In the genomic region with DNA sequence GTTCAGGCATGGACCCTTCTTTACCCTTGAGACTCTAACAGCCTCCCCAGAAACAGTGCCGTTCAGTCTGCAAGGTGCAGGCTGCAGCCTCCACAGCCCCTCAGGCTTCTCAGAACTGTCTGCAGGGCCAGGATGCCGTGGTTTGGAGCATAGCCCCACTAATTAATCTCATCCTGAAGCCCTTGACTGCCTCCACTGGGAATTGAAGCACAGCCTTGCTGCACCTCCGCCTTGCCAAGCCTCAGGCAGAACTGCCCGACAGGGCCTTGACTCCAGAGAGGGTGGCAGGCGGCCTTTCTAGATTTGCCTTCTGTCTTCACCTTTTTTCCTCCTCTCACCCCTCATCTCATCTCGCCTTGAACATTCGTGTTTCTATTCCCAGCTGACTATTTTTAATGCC, we compare ENCODE assay signal across 17 cellular contexts.
DNase-seq lines count a peak whose midpoint lies in the region; TF ChIP-seq lines count a peak whose summit lies in the region.
"Had no signal": no experiment of that assay in that cellular context is flagged by ENCODE, and none has a peak within 500 bp of the region (broad histone marks: within the 10 kb centered on the region; RNA-seq: fewer than 3 reads in every experiment).

No MANE protein-coding gene starts in this region.

- intact Hi-C loops in esophagus muscularis mucosa (cut with DNase I) (no loop called here), stomach (cut with DNase I; ENCODE audit: low total_unique reads) (no loop called here)

- H3K27me3 ChIP-seq in esophagus muscularis mucosa (no peaks in the 10 kb centered on the region), stomach (no peaks in the 10 kb centered on the region)
- H3K27me3 ChIP-seq: testis had no signal

- TF ChIP-seq CTCF in esophagus muscularis mucosa (IDR thresholded peaks at IDR 0.05), result no peak
- no peak for TF ChIP-seq CTCF in stomach (IDR thresholded peaks at IDR 0.05)

- H3K27ac ChIP-seq in esophagus muscularis mucosa (replicated peaks in 1 of 4) (peak overlapping the region; percentile 80 to 98 (median 90)), stomach (peak overlapping the region in 4 of 5 donors; percentile 20 to 83 (median 78))
- H3K27ac ChIP-seq: testis had no signal

- H3K36me3 ChIP-seq in esophagus muscularis mucosa (peaks cover 0 to 6% (median 2%) of the 10 kb centered on the region in 4 donors), stomach (peaks cover 0 to 7% (median 4%) of the 10 kb centered on the region in 4 donors)

- TF ChIP-seq POLR2A in esophagus muscularis mucosa (IDR thresholded peaks at IDR 0.05; ENCODE audit: low read depth) (no peak), stomach (IDR thresholded peaks at IDR 0.05) (no peak)

- H3K4me1 ChIP-seq in esophagus muscularis mucosa, result peaks cover 7 to 71% (median 56%) of the 10 kb centered on the region in 4 donors
- peaks cover 20 to 50% (median 38%) of the 10 kb centered on the region in 4 donors for H3K4me1 ChIP-seq in stomach
- H3K4me1 ChIP-seq: testis had no signal

- H3K9me3 ChIP-seq in esophagus muscularis mucosa, result peaks cover 0 to 15% (median 9%) of the 10 kb centered on the region in 4 donors
- peaks cover 0 to 14% (median 8%) of the 10 kb centered on the region in 4 donors for H3K9me3 ChIP-seq in stomach
- H3K9me3 ChIP-seq: testis had no signal

- H3K4me3 ChIP-seq in esophagus muscularis mucosa (no peak overlapping the region), stomach (no peak overlapping the region)
- H3K4me3 ChIP-seq: K562, testis had no signal

- peak; percentile 79 for DNase-seq in DMS79 treated with DMSO at 0.1 percent for 48 hours (lab: John Stamatoyannopoulos, UW)
- peak; percentile 44 for DNase-seq in NCI-H2171 treated with DMSO at 0.1 percent for 48 hours (lab: John Stamatoyannopoulos, UW)
- no peak for DNase-seq in esophagus muscularis mucosa (ENCODE audit: extremely low spot score)
- DNase-seq in stomach, result no peak
- DNase-seq in activated CD8-positive, alpha-beta memory T cell treated with anti-CD3 and anti-CD28 coated beads, Interleukin-2, amount 50 U/mL, for 4 hours, result no peak
- no peak for DNase-seq in NAMALWA (ENCODE audit: low spot score)
- DNase-seq in activated T-cell treated with anti-CD3 and anti-CD28 coated beads for 4 hours, result no peak
- DNase-seq: activated CD4-positive, alpha-beta T cell treated with anti-CD3 and anti-CD28 coated beads for 36 hours; activated naive CD8-positive, alpha-beta T cell treated with anti-CD3 and anti-CD28 coated beads, Interleukin-2, amount 10 ng/mL, durations not matched to agents 7 days and 5 days; COR-L47; left colon; midbrain; NCI-H1092; NK-92 treated with Interleukin-12 subunit alpha and Interleukin-12 subunit beta, amount 100 ng/mL, for 24 hours; small intestine; testis had no signal

- TF ChIP-seq EP300 in esophagus muscularis mucosa (IDR thresholded peaks at IDR 0.05), result no peak
- TF ChIP-seq EP300 in stomach (IDR thresholded peaks at IDR 0.05), result no peak

- 60% methylated on average over 6 of the region's 7 CpGs for WGBS in esophagus muscularis mucosa
- WGBS in stomach, 5 donors, result 74 to 82% (median 78%) methylated on average over 7 of the region's 7 CpGs

Comparison
In these comparisons a context has a peak if more than half of its experiments do, and no peak if none do; other contexts are left out.
1. DNase-seq: peak in DMS79 treated with DMSO at 0.1 percent for 48 hours (single experiment) and NCI-H2171 treated with DMSO at 0.1 percent for 48 hours (single experiment); none in esophagus muscularis mucosa (single experiment), stomach (single experiment), activated CD8-positive, alpha-beta memory T cell treated with anti-CD3 and anti-CD28 coated beads, Interleukin-2, amount 50 U/mL, for 4 hours (single experiment), NAMALWA (single experiment) and activated T-cell treated with anti-CD3 and anti-CD28 coated beads for 4 hours (single experiment).